ENCODE assay signal across 7 cellular contexts in the genomic region with DNA sequence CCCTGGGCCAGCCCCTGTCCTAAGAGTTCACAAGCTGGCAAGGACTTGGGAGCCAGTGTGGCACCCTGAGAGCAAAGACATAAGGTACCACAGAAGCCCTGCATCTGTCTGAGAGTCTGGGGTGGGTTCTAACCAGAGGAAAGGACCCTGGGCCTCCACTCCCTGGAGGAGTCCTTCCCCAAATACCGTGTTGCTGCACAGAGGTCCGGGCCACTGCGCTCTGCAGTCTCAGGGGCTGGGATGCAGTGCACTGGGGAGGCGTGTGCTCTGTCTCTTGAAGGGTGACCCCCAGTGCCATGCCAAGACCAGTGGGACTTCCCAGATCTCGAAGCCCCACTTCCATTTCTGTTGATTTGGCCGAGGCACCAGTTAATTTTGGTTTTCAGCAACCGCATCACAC. TPM values are rescaled to one million over a fixed set of nuclear protein-coding genes. Genes with fewer than 3 reads are reported as not detected.
DNase-seq lines count a peak whose midpoint lies in the region; FAIRE-seq and TF ChIP-seq lines count a peak whose summit lies in the region.
"Had no signal": no experiment of that assay in that cellular context is flagged by ENCODE, and none has a peak within 500 bp of the region (broad histone marks: within the 10 kb centered on the region; RNA-seq: fewer than 3 reads in every experiment).

No MANE protein-coding gene starts in this region.

- no peak for TF ChIP-seq RAD21 in H1 (IDR thresholded peaks at IDR 0.05 in 1 of 2, conservative IDR thresholded peaks at IDR 0.05 in 1 of 2; ENCODE audit: low read depth in 2 of 2, low read length in 2 of 2)

- H3K23ac ChIP-seq in H1 (ENCODE audit: insufficient read length), result no peak overlapping the region

- WGBS in H1 (ENCODE audit: extremely low coverage in 1 of 2, insufficient coverage in 1 of 2, insufficient read length in 1 of 2, insufficient replicate concordance in 2 of 2, low coverage in 1 of 2, low lambda C conversion rate in 2 of 2, missing lambda C conversion rate in 1 of 2), 2 experiments, result 94% methylated on average over 7 of the region's 7 CpGs; no CpG with 5 or more reads in 1 of the 2 experiments

- no peak overlapping the region for H3K27ac ChIP-seq in H1 (ENCODE audit: low read depth, low read length)
- peak overlapping the region; percentile 90 for H3K27ac ChIP-seq in temporal lobe (ENCODE audit: low read depth, low read length)
- H3K27ac ChIP-seq in tibial artery, result no peak overlapping the region

- no peaks in the 10 kb centered on the region for H4K20me1 ChIP-seq in H1 (replicated peaks in 1 of 2; ENCODE audit: control insufficient read depth in 1 of 2, insufficient read depth in 2 of 2, low read length in 2 of 2)

- H3K9me3 ChIP-seq in H1 (ENCODE audit: insufficient read depth in 2 of 2, low read depth in 1 of 2, low read length in 1 of 2) (no peaks in the 10 kb centered on the region), tibial artery (no peaks in the 10 kb centered on the region)

- H2AFZ ChIP-seq in H1 (ENCODE audit: low read length), result no peak overlapping the region

- H3K4me1 Mint-ChIP-seq in activated naive CD4-positive, alpha-beta T cell treated with anti-CD3 and anti-CD28 coated beads for 36 hours (ENCODE audit: low read depth), result peaks cover 57% of the 10 kb centered on the region

- H3K18ac ChIP-seq in H1 (ENCODE audit: extremely low read depth, low read length), result no peak overlapping the region

- no peaks in the 10 kb centered on the region for H3K79me1 ChIP-seq in H1 (ENCODE audit: low read depth, low read length)

- H3K56ac ChIP-seq in H1 (replicated peaks; ENCODE audit: insufficient read length, low read depth, low read length), result no peak overlapping the region

- intact Hi-C loops in activated naive CD4-positive, alpha-beta T cell treated with anti-CD3 and anti-CD28 coated beads for 36 hours (cut with micrococcal nuclease), result no loop called here
- intact Hi-C loops in tibial artery (cut with DNase I; ENCODE audit: low total_unique reads), result no loop called here

- no peak overlapping the region for H2BK120ac ChIP-seq in H1 (replicated peaks; ENCODE audit: low read depth, low read length)

- H3K36me3 Mint-ChIP-seq in activated naive CD4-positive, alpha-beta T cell treated with anti-CD3 and anti-CD28 coated beads for 36 hours (ENCODE audit: low read depth), result no peaks in the 10 kb centered on the region
- H3K36me3 Mint-ChIP-seq: naive B cell had no signal

- no peak overlapping the region for H3K4ac ChIP-seq in H1 (replicated peaks; ENCODE audit: insufficient read length, low read depth, low read length)

- H3K36me3 ChIP-seq in H1 (ENCODE audit: control insufficient read depth in 2 of 4, insufficient read depth in 4 of 4, low read length in 3 of 4) (no peaks in the 10 kb centered on the region; a peak in 1 of 8 replicates), tibial artery (peaks cover 0 to 31% (median 21%) of the 10 kb centered on the region in 3 donors)

- H3K23me2 ChIP-seq in H1 (ENCODE audit: low read depth, low read length), result peaks cover 3% of the 10 kb centered on the region

- no peak overlapping the region for H2BK20ac ChIP-seq in H1 (ENCODE audit: low read length)

- TF ChIP-seq EP300 in H1 (IDR thresholded peaks at IDR 0.05; ENCODE audit: borderline replicate concordance in 1 of 2, low read depth in 2 of 2, low read length in 2 of 2), result no peak

- H3K27me3 Mint-ChIP-seq in activated naive CD4-positive, alpha-beta T cell treated with anti-CD3 and anti-CD28 coated beads for 36 hours (ENCODE audit: low read depth), result no peaks in the 10 kb centered on the region
- H3K27me3 Mint-ChIP-seq: naive B cell had no signal

- H3K4me2 ChIP-seq in H1 (ENCODE audit: insufficient read depth in 1 of 2, low read depth in 2 of 2, low read length in 2 of 2), result no peak overlapping the region

- no peak overlapping the region for H3K9ac ChIP-seq in H1 (replicated peaks in 1 of 4; ENCODE audit: extremely low read depth in 1 of 4, low read depth in 3 of 4, low read length in 3 of 4)

- H2AK5ac ChIP-seq in H1 (ENCODE audit: low read depth, low read length), result peak overlapping the region; percentile 13; the same call in 1 of the 2 replicates

- no peak overlapping the region for H4K8ac ChIP-seq in H1 (ENCODE audit: extremely low read depth, insufficient read depth, low read length)

- H3K79me2 ChIP-seq in H1 (ENCODE audit: control insufficient read depth in 1 of 2, insufficient read depth in 2 of 2, low read length in 2 of 2), result no peaks in the 10 kb centered on the region

- peak overlapping the region; percentile 83 for H3K27ac Mint-ChIP-seq in activated naive CD4-positive, alpha-beta T cell treated with anti-CD3 and anti-CD28 coated beads for 36 hours

- CTCF ChIA-PET in activated naive CD4-positive, alpha-beta T cell treated with anti-CD3 and anti-CD28 coated beads for 36 hours (lab: Charles Lee), result interaction anchor here (2.0 to 5.7 kb wide), 5 partner anchors 8 to 47 kb away, joined by 7 to 91 read pairs (median 32); a partner anchor contains a TSS
- CTCF ChIA-PET in H1 (lab: Charles Lee; ENCODE audit: partially characterized antibody), result interaction anchor here (0.9 to 11.4 kb wide), 11 partner anchors 8 to 69 kb away, joined by 3 to 261 read pairs (median 11); a partner anchor contains a TSS

- H2BK12ac ChIP-seq in H1 (ENCODE audit: low read depth, low read length), result no peak overlapping the region

- H3K14ac ChIP-seq in H1 (ENCODE audit: insufficient read length), result no peak overlapping the region

- no peak for FAIRE-seq in H1 (lab: Jason Lieb, UNC)

- no peak overlapping the region for H2BK5ac ChIP-seq in H1 (ENCODE audit: low read depth, low read length)

- no peak overlapping the region for H4K91ac ChIP-seq in H1 (replicated peaks; ENCODE audit: insufficient read length, low read length)

- H3K9me3 Mint-ChIP-seq in activated naive CD4-positive, alpha-beta T cell treated with anti-CD3 and anti-CD28 coated beads for 36 hours, result no peaks in the 10 kb centered on the region
- H3K9me3 Mint-ChIP-seq: naive B cell had no signal

- H3K4me3 Mint-ChIP-seq in activated naive CD4-positive, alpha-beta T cell treated with anti-CD3 and anti-CD28 coated beads for 36 hours, result no peak overlapping the region

- DNase-seq in activated naive CD4-positive, alpha-beta T cell treated with anti-CD3 and anti-CD28 coated beads for 36 hours, result no peak
- no peak for DNase-seq in activated naive CD4-positive, alpha-beta T cell treated with Interleukin-2 at 50 U/mL for 16 hours
- no peak for DNase-seq in H1 (ENCODE audit: low read depth in 1 of 2, low spot score in 2 of 2)
- no peak for DNase-seq in amniotic stem cell (lab: John Stamatoyannopoulos, UW)
- DNase-seq in tibial artery, result no peak
- DNase-seq: naive B cell had no signal

- H3K4me3 ChIP-seq in H1 (ENCODE audit: extremely low read depth in 1 of 4, insufficient read depth in 2 of 4, low read depth in 3 of 4, low read length in 4 of 4) (no peak overlapping the region), tibial artery (no peak overlapping the region)

- no peak for TF ChIP-seq POLR2A in H1 (IDR thresholded peaks at IDR 0.05; ENCODE audit: control extremely low read depth in 1 of 2, low read depth in 2 of 2, low read length in 2 of 2)

- no peak overlapping the region for H2BK15ac ChIP-seq in H1 (ENCODE audit: low read length)

- POLR2A ChIA-PET in H1 (lab: Charles Lee; ENCODE audit: partially characterized antibody), result interaction anchor here (0.9 to 5.4 kb wide), 5 partner anchors 8 to 52 kb away, joined by 3 to 32 read pairs (median 6); no protein-coding TSS in a partner anchor

- no peak overlapping the region for H4K5ac ChIP-seq in H1 (ENCODE audit: insufficient read length, low read depth, low read length)

- H3K27me3 ChIP-seq in H1 (replicated peaks in 1 of 4; ENCODE audit: control insufficient read depth in 3 of 4, extremely low read depth in 1 of 4, insufficient read depth in 3 of 4, low read length in 3 of 4) (no peaks in the 10 kb centered on the region), tibial artery (peaks cover 0 to 17% of the 10 kb centered on the region in 2 donors)

- TF ChIP-seq CTCF in H1 (IDR thresholded peaks at IDR 0.05; ENCODE audit: control extremely low read depth in 1 of 3, insufficient read depth in 1 of 3, low read depth in 1 of 3, low read length in 3 of 3) (no peak), tibial artery (IDR thresholded peaks at IDR 0.05) (no peak)

- H3K4me1 ChIP-seq in H1 (replicated peaks in 1 of 4; ENCODE audit: control insufficient read depth in 3 of 4, insufficient read depth in 4 of 4, low read length in 3 of 4) (peaks cover 5 to 30% (median 24%) of the 10 kb centered on the region in 4 experiments), tibial artery (peaks cover 3 to 39% (median 34%) of the 10 kb centered on the region in 4 donors)

RNA-seq across cellular contexts. Expression of a gene that starts 4.3 kb away (rescaled TPM):
- 10 to 100 TPM; 45.9 to 51.0 TPM for total RNA-seq in activated naive CD4-positive, alpha-beta T cell treated with anti-CD3 and anti-CD28 coated beads for 36 hours
- total RNA-seq in H1 (2021; fragmentation: NEBNext Ultra II Directional; extraction: Animal tissue kit (Norgen Biotek cat#: 25700)), result 32.4 and 40.3 TPM in 2 replicates
- polyA plus RNA-seq in H1 (2011; rRNA removed), result 23.9 and 34.8 TPM in 2 replicates
- polyA plus RNA-seq in H1 (2011; cell fraction: cytosol; rRNA removed), result 22.8 TPM
- 50.1 TPM for polyA plus RNA-seq in H1 (2011; cell fraction: nucleus; rRNA removed)
- polyA plus RNA-seq in H1 (2012, experiment 1 of 2), result 57.5 to 65.6 TPM (median 60.4 TPM) in 4 replicates
- 35.9 TPM for polyA plus RNA-seq in H1 (2012, experiment 2 of 2)
- polyA plus RNA-seq in H1 (2013, experiment 1 of 2), result 21.9 TPM
- polyA plus RNA-seq in H1 (2013, experiment 2 of 2), result 22.1 TPM
- polyA minus RNA-seq in H1 (2011; rRNA and poly(A)+ RNA removed), result 20.1 and 23.7 TPM in 2 replicates
- 17.0 TPM for polyA minus RNA-seq in H1 (2011; cell fraction: cytosol; rRNA and poly(A)+ RNA removed)
- 19.7 TPM for polyA minus RNA-seq in H1 (2011; cell fraction: nucleus; rRNA and poly(A)+ RNA removed)
- total RNA-seq in temporal lobe, result 0.49 TPM

RNA-seq across cellular contexts. Expression of a gene that starts 23.4 kb away (rescaled TPM):
- 10 to 100 TPM; 17.4 to 19.2 TPM for total RNA-seq in activated naive CD4-positive, alpha-beta T cell treated with anti-CD3 and anti-CD28 coated beads for 36 hours
- 35.7 and 36.6 TPM in 2 replicates for total RNA-seq in H1 (2021; fragmentation: NEBNext Ultra II Directional; extraction: Animal tissue kit (Norgen Biotek cat#: 25700))
- 67.7 and 74.8 TPM in 2 replicates for polyA plus RNA-seq in H1 (2011; rRNA removed)
- polyA plus RNA-seq in H1 (2011; cell fraction: cytosol; rRNA removed), result 47.4 TPM
- polyA plus RNA-seq in H1 (2011; cell fraction: nucleus; rRNA removed), result 60.6 TPM
- 33.3 to 46.0 TPM (median 43.7 TPM) in 4 replicates for polyA plus RNA-seq in H1 (2012, experiment 1 of 2)
- polyA plus RNA-seq in H1 (2012, experiment 2 of 2), result 66.6 TPM
- 33.9 TPM for polyA plus RNA-seq in H1 (2013, experiment 1 of 2)
- 31.0 TPM for polyA plus RNA-seq in H1 (2013, experiment 2 of 2)
- 31.8 and 36.4 TPM in 2 replicates for polyA minus RNA-seq in H1 (2011; rRNA and poly(A)+ RNA removed)
- polyA minus RNA-seq in H1 (2011; cell fraction: cytosol; rRNA and poly(A)+ RNA removed), result 30.2 TPM
- polyA minus RNA-seq in H1 (2011; cell fraction: nucleus; rRNA and poly(A)+ RNA removed), result 13.4 TPM
- 36.1 TPM for total RNA-seq in temporal lobe

RNA-seq across cellular contexts. Expression of a gene that starts 26.5 kb away (rescaled TPM):
- total RNA-seq in activated naive CD4-positive, alpha-beta T cell treated with anti-CD3 and anti-CD28 coated beads for 36 hours, result 10 to 100 TPM; 46.1 to 49.1 TPM
- 46.5 and 49.3 TPM in 2 replicates for total RNA-seq in H1 (2021; fragmentation: NEBNext Ultra II Directional; extraction: Animal tissue kit (Norgen Biotek cat#: 25700))
- polyA plus RNA-seq in H1 (2011; rRNA removed), result 57.2 and 81.0 TPM in 2 replicates
- polyA plus RNA-seq in H1 (2011; cell fraction: cytosol; rRNA removed), result 58.2 TPM
- polyA plus RNA-seq in H1 (2011; cell fraction: nucleus; rRNA removed), result 170 TPM
- polyA plus RNA-seq in H1 (2012, experiment 1 of 2), result 43.4 to 56.3 TPM (median 52.3 TPM) in 4 replicates
- 38.5 TPM for polyA plus RNA-seq in H1 (2012, experiment 2 of 2)
- polyA plus RNA-seq in H1 (2013, experiment 1 of 2), result 31.2 TPM
- 28.6 TPM for polyA plus RNA-seq in H1 (2013, experiment 2 of 2)
- polyA minus RNA-seq in H1 (2011; rRNA and poly(A)+ RNA removed), result 25.7 and 39.1 TPM in 2 replicates
- polyA minus RNA-seq in H1 (2011; cell fraction: cytosol; rRNA and poly(A)+ RNA removed), result 36.0 TPM
- polyA minus RNA-seq in H1 (2011; cell fraction: nucleus; rRNA and poly(A)+ RNA removed), result 64.4 TPM
- 27.5 TPM for total RNA-seq in temporal lobe

RNA-seq across cellular contexts. Expression of a gene that starts 40.3 kb away (rescaled TPM):
- total RNA-seq in activated naive CD4-positive, alpha-beta T cell treated with anti-CD3 and anti-CD28 coated beads for 36 hours, result 10 to 100 TPM; 62.7 to 70.2 TPM
- 12.0 and 14.9 TPM in 2 replicates for total RNA-seq in H1 (2021; fragmentation: NEBNext Ultra II Directional; extraction: Animal tissue kit (Norgen Biotek cat#: 25700))
- 92.4 and 101 TPM in 2 replicates for polyA plus RNA-seq in H1 (2011; rRNA removed)
- 77.6 TPM for polyA plus RNA-seq in H1 (2011; cell fraction: cytosol; rRNA removed)
- 64.0 TPM for polyA plus RNA-seq in H1 (2011; cell fraction: nucleus; rRNA removed)
- 11.2 to 50.4 TPM (median 33.3 TPM) in 4 replicates for polyA plus RNA-seq in H1 (2012, experiment 1 of 2)
- polyA plus RNA-seq in H1 (2012, experiment 2 of 2), result 38.4 TPM
- 39.2 TPM for polyA plus RNA-seq in H1 (2013, experiment 1 of 2)
- polyA plus RNA-seq in H1 (2013, experiment 2 of 2), result 36.3 TPM
- polyA minus RNA-seq in H1 (2011; rRNA and poly(A)+ RNA removed), result 15.3 and 15.5 TPM in 2 replicates
- 13.3 TPM for polyA minus RNA-seq in H1 (2011; cell fraction: cytosol; rRNA and poly(A)+ RNA removed)
- 14.5 TPM for polyA minus RNA-seq in H1 (2011; cell fraction: nucleus; rRNA and poly(A)+ RNA removed)
- 70.3 TPM for total RNA-seq in temporal lobe

RNA-seq across cellular contexts. Expression of a gene that starts 51.0 kb away (rescaled TPM):
- total RNA-seq in activated naive CD4-positive, alpha-beta T cell treated with anti-CD3 and anti-CD28 coated beads for 36 hours, result 10 to 100 TPM; 26.7 to 30.4 TPM
- total RNA-seq in H1 (2021; fragmentation: NEBNext Ultra II Directional; extraction: Animal tissue kit (Norgen Biotek cat#: 25700)), result 26.7 and 28.3 TPM in 2 replicates
- 25.3 TPM in 2 replicates for polyA plus RNA-seq in H1 (2011; rRNA removed)
- 40.9 TPM for polyA plus RNA-seq in H1 (2011; cell fraction: cytosol; rRNA removed)
- 43.6 TPM for polyA plus RNA-seq in H1 (2011; cell fraction: nucleus; rRNA removed)
- 19.3 to 37.0 TPM (median 34.3 TPM) in 4 replicates for polyA plus RNA-seq in H1 (2012, experiment 1 of 2)
- polyA plus RNA-seq in H1 (2012, experiment 2 of 2), result 27.9 TPM
- 27.9 TPM for polyA plus RNA-seq in H1 (2013, experiment 1 of 2)
- polyA plus RNA-seq in H1 (2013, experiment 2 of 2), result 24.0 TPM
- 8.3 and 9.6 TPM in 2 replicates for polyA minus RNA-seq in H1 (2011; rRNA and poly(A)+ RNA removed)
- 8.8 TPM for polyA minus RNA-seq in H1 (2011; cell fraction: cytosol; rRNA and poly(A)+ RNA removed)
- 16.7 TPM for polyA minus RNA-seq in H1 (2011; cell fraction: nucleus; rRNA and poly(A)+ RNA removed)
- 14.8 TPM for total RNA-seq in temporal lobe

Comparison
In these comparisons a context has a peak if more than half of its experiments do, and no peak if none do; other contexts are left out.
1. RNA of a gene that starts 4.3 kb away (total RNA-seq): 45.9 to 51.0 TPM in activated naive CD4-positive, alpha-beta T cell treated with anti-CD3 and anti-CD28 coated beads for 36 hours and 32.4 to 40.3 TPM in H1; 0.49 TPM in temporal lobe (single experiment); every median in the first group is over 10 times any median in the second.